Comparison of ENCODE assay signal across 11 cellular contexts in the genomic region with DNA sequence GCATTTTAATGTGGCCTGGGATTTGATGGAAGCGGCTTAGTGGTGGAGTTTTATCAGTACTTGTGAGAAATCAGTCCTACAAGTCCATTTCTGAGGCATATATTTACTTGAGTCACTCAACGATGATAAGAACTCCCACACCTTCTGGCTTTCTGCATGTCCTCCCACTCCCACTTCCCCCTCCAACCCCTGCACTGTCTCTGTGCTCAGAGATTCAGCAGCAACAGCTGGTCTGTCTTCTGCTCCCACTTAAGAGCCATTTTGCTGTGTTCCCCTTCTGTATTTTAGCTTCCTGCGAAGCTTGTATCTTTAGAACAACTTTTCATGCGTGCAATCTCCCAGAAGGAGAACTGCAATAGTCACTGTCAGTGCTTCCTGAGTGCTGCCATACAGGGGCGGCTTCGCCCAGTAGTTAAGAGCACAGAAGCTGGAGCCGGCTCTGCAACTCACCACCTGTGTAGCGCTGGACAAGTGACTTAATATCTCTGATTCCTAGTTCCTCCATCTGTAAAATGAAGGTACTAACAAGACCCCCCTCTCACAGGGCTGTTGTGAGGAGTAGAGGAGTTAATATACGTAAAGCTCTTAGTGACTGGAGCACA.
DNase-seq lines count a peak whose midpoint lies in the region; ATAC-seq and TF ChIP-seq lines count a peak whose summit lies in the region.
"Had no signal": no experiment of that assay in that cellular context is flagged by ENCODE, and none has a peak within 500 bp of the region (broad histone marks: within the 10 kb centered on the region; RNA-seq: fewer than 3 reads in every experiment).

No MANE protein-coding gene starts in this region.

- H3K36me3 Mint-ChIP-seq in T-cell, result no peaks in the 10 kb centered on the region

- H3K27ac Mint-ChIP-seq in T-cell, result no peak overlapping the region

- DNase-seq in SIG-M5 (lab: John Stamatoyannopoulos, UW), result peak; percentile 55
- peak; percentile 11 for DNase-seq in kidney glomerular epithelial cell (lab: John Stamatoyannopoulos, UW)
- no peak for DNase-seq in RKO (ENCODE audit: low spot score)
- no peak for DNase-seq in T-cell
- DNase-seq: activated gamma-delta T cell treated with Interleukin-2 at 50 U/mL for 16 hours, mammary epithelial cell, PC-3 had no signal

- H3K9me3 ChIP-seq in BLaER1, result peaks cover 3% of the 10 kb centered on the region; the same call in 1 of the 2 replicates

- H4K20me1 ChIP-seq in BLaER1, result no peaks in the 10 kb centered on the region

- H3K4me3 Mint-ChIP-seq in T-cell, result no peak overlapping the region

- no peak for TF ChIP-seq POLR2A in GM18505 (IDR thresholded peaks at IDR 0.05; ENCODE audit: borderline replicate concordance, extremely low read depth, insufficient read depth, insufficient read length)

- no peak overlapping the region for H3K9ac ChIP-seq in BLaER1

- POLR2A ChIA-PET in T-cell (lab: Charles Lee), result no interaction called here

- H3K27me3 ChIP-seq in BLaER1, result no peaks in the 10 kb centered on the region

- CTCF ChIA-PET in T-cell (lab: Charles Lee), result interaction anchor here (0.6 to 1.4 kb wide), 4 partner anchors 18 to 268 kb away, joined by 3 to 4 read pairs (median 3); no protein-coding TSS in a partner anchor

- peak; percentile 68 for ATAC-seq in GM18868 (IDR thresholded peaks at IDR 0.05; ENCODE audit: unreplicated experiment)
- no peak for ATAC-seq in GM21825 (IDR thresholded peaks at IDR 0.05; ENCODE audit: unreplicated experiment)
- ATAC-seq in T-cell (replicated peaks in 1 of 4), result no peak
- ATAC-seq in GM18505 (IDR thresholded peaks at IDR 0.05; ENCODE audit: unreplicated experiment), result no peak
- ATAC-seq: PC-3 had no signal

- no peaks in the 10 kb centered on the region for H3K36me3 ChIP-seq in BLaER1

- no peaks in the 10 kb centered on the region for H3K27me3 Mint-ChIP-seq in T-cell

- no peaks in the 10 kb centered on the region for H3K9me3 Mint-ChIP-seq in T-cell

- H3K27ac ChIP-seq in BLaER1, result no peak overlapping the region

- H3K4me1 Mint-ChIP-seq in T-cell, result peaks cover 5 to 8% (median 6%) of the 10 kb centered on the region in 3 donors

- H3K4me1 ChIP-seq in BLaER1, result peaks cover 8% of the 10 kb centered on the region

- H3K4me3 ChIP-seq in BLaER1, result no peak overlapping the region

- peak overlapping the region; percentile 4; the same call in 1 of the 2 replicates for H3K4me2 ChIP-seq in BLaER1

Comparison
In these comparisons a context has a peak if more than half of its experiments do, and no peak if none do; other contexts are left out.
1. DNase-seq: peak in SIG-M5 (single experiment) and kidney glomerular epithelial cell (single experiment); none in RKO (single experiment) and T-cell (0 of 34).